In the genomic region with DNA sequence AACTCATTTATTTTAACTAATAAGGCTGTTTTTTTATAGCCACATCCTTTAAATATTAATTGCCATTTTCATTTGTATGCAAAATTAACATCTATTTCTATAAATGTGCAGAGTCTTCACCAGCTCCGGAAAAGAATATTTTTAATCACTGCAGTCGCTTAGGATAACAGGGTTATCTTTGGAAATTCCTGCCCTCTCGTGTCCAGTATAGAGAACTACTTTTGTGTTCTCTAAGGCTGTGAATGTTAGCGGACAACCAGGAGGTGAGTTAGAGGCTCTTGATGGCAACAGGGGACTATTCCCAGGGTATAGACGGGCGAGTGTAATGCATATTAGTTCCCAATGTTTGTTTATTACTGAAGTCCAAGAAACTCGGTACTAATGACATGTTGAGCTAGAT, we compare ENCODE assay signal across 1 cellular context.
TF ChIP-seq lines count a peak whose summit lies in the region.

No MANE protein-coding gene starts in this region.

TF ChIP-seq in GM23338, 12 proteins besides CTCF, POLR2A, EP300 and RAD21 (continued from another document):
- TF ChIP-seq ETS1 (IDR thresholded peaks at IDR 0.05) (no peak), STAT1 (IDR thresholded peaks at IDR 0.05; ENCODE audit: unreplicated experiment) (no peak)
